In the genomic region with DNA sequence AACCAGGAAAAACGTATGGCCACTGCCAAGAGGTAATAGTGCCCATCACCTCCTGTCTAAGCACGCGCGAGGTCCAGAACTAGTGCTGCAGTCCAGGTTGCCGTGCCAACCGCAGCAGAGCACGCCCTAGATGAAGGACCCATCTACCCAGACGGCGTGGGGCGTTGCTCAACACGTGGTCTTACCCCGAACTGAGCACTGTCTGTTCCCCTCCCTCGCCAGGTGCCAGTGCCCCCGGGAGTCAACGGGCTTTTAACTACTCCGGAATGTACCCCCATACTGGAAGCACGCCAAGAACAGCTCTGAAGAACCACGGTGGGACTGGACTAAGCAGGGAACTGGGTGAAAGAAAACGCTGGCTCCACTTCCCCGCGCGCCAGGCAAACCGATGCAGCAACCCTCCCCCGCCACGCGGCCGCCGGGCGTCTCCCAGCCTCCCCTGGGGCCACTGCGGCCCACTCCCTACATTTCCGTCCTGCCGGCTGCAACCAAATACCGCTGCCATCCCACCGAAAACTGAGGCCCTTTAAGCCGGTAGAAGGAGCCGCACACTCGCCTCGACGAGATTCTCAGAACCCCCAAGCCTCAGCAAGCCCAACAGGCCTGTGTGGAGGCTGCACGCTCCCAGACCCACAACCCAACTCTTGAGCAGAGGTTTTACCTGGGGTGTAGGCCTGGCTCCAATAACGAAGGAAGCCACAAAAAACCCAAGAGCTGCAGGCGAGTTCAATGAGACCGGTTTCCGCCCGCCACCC, we compare ENCODE assay signal across 8 cellular contexts. TPM values are rescaled to one million over a fixed set of nuclear protein-coding genes. Genes with fewer than 3 reads are reported as not detected.
DNase-seq lines count a peak whose midpoint lies in the region; ATAC-seq, FAIRE-seq and TF ChIP-seq lines count a peak whose summit lies in the region.

A gene (minus strand): TSS at position 734 of the 755 bp plus-strand sequence. CDS start 812 bp downstream, outside the sequence.

- intact Hi-C loops in Panc1 (cut with micrococcal nuclease; ENCODE audit: unreplicated experiment), result no loop called here

- CTCF ChIA-PET in Panc1 (lab: Charles Lee), result interaction anchor here (0.6 to 1.1 kb wide), 3 partner anchors 7 to 198 kb away, joined by 3 to 8 read pairs (median 4); no protein-coding TSS in a partner anchor

- in situ Hi-C loops in Panc1 (cut with HindIII; ENCODE audit: low pct_unique_long_range_greater_than_20kb, low sequenced_read_pairs), result no loop called here

- POLR2A ChIA-PET in Panc1 (lab: Charles Lee), result interaction anchor here (0.6 to 0.7 kb wide), 3 partner anchors 70 to 917 kb away, joined by 7 to 16 read pairs (median 7); no protein-coding TSS in a partner anchor

- H3K9me3 Mint-ChIP-seq in nephron, result no peaks in the 10 kb centered on the region
- H3K9me3 Mint-ChIP-seq in stimulated activated naive CD8-positive, alpha-beta T cell treated with anti-CD3 and anti-CD28 coated beads, Interleukin-15, Interleukin-2, amounts not matched to agents 100 ng/mL and 50 ng/mL, for 24 hours, result no peaks in the 10 kb centered on the region

- no peak for FAIRE-seq in GM19239 (lab: Jason Lieb, UNC)

- peaks cover 58% of the 10 kb centered on the region for H3K36me3 Mint-ChIP-seq in nephron (ENCODE audit: low read depth)
- H3K36me3 Mint-ChIP-seq in stimulated activated naive CD8-positive, alpha-beta T cell treated with anti-CD3 and anti-CD28 coated beads, Interleukin-15, Interleukin-2, amounts not matched to agents 100 ng/mL and 50 ng/mL, for 24 hours (ENCODE audit: low read depth), result peaks cover 69% of the 10 kb centered on the region

- BruUV-seq in Panc1 (replicated peaks; lab: Mats Ljungman, UMichigan), result no TSS peak

- DNase-seq in Panc1 (ENCODE audit: low read depth, low spot score), result no peak
- peak; percentile 29 to 54 for DNase-seq in activated T-helper 1 cell treated with anti-CD3 and anti-CD28 coated beads, Interleukin-2, amount 50 U/mL, for 16 hours (ENCODE audit: low read depth in 1 of 2, low spot score in 1 of 2)
- DNase-seq in fibroblast of mammary gland (ENCODE audit: low read depth), result peak; percentile 58
- DNase-seq in GM19239 (ENCODE audit: insufficient read length, low spot score), result no peak

- no peaks in the 10 kb centered on the region for H3K27me3 Mint-ChIP-seq in nephron (ENCODE audit: low read depth)
- no peaks in the 10 kb centered on the region for H3K27me3 Mint-ChIP-seq in stimulated activated naive CD8-positive, alpha-beta T cell treated with anti-CD3 and anti-CD28 coated beads, Interleukin-15, Interleukin-2, amounts not matched to agents 100 ng/mL and 50 ng/mL, for 24 hours

- H3K4me3 Mint-ChIP-seq in nephron, result peak within 1 kb of the TSS; percentile 98 to 99 (median 99)
- peak within 1 kb of the TSS; percentile 90 for H3K4me3 Mint-ChIP-seq in stimulated activated naive CD8-positive, alpha-beta T cell treated with anti-CD3 and anti-CD28 coated beads, Interleukin-15, Interleukin-2, amounts not matched to agents 100 ng/mL and 50 ng/mL, for 24 hours

- H3K9me3 ChIP-seq in Panc1 (ENCODE audit: control insufficient read depth, insufficient read depth, low read depth, low read length), result no peaks in the 10 kb centered on the region

- H3K27ac ChIP-seq in Panc1 (ENCODE audit: low read length), result peak within 1 kb of the TSS; percentile 100

- TF ChIP-seq CTCF in Panc1 (IDR thresholded peaks at IDR 0.05), result no peak
- TF ChIP-seq CTCF in fibroblast of mammary gland (conservative IDR thresholded peaks at IDR 0.05; ENCODE audit: control insufficient read depth, insufficient read depth, low read depth, low read length), result no peak
- TF ChIP-seq CTCF in nephron (IDR thresholded peaks at IDR 0.05; ENCODE audit: unreplicated experiment in 3 of 3), result no peak

- peaks cover 35% of the 10 kb centered on the region for H3K4me1 ChIP-seq in Panc1 (ENCODE audit: control insufficient read depth, insufficient read depth, low read length)

- ATAC-seq in GM18502 (IDR thresholded peaks at IDR 0.05; ENCODE audit: poor library complexity, unreplicated experiment) (peak; percentile 9), HG03095 (IDR thresholded peaks at IDR 0.05; ENCODE audit: unreplicated experiment) (peak; percentile 0), Panc1 (peak; percentile 55)

- H3K36me3 ChIP-seq in Panc1 (ENCODE audit: control insufficient read depth, insufficient read depth, low read length), result peaks cover 54% of the 10 kb centered on the region

- peaks cover 73% of the 10 kb centered on the region for H3K4me1 Mint-ChIP-seq in nephron
- H3K4me1 Mint-ChIP-seq in stimulated activated naive CD8-positive, alpha-beta T cell treated with anti-CD3 and anti-CD28 coated beads, Interleukin-15, Interleukin-2, amounts not matched to agents 100 ng/mL and 50 ng/mL, for 24 hours (ENCODE audit: low read depth), result peaks cover 78% of the 10 kb centered on the region

- no peaks in the 10 kb centered on the region for H3K27me3 ChIP-seq in Panc1 (ENCODE audit: control insufficient read depth, insufficient read depth, low read length)

- H3K4me3 ChIP-seq in Panc1 (ENCODE audit: low read depth in 2 of 2, low read length in 2 of 2) (peak within 1 kb of the TSS; percentile 95 to 98), fibroblast of mammary gland (ENCODE audit: control insufficient read depth, low read depth, low read length) (peak within 1 kb of the TSS; percentile 100)

- H3K27ac Mint-ChIP-seq in nephron, result peak within 1 kb of the TSS; percentile 100
- H3K27ac Mint-ChIP-seq in stimulated activated naive CD8-positive, alpha-beta T cell treated with anti-CD3 and anti-CD28 coated beads, Interleukin-15, Interleukin-2, amounts not matched to agents 100 ng/mL and 50 ng/mL, for 24 hours, result peak within 1 kb of the TSS; percentile 96

RNA-seq across cellular contexts. Expression of the gene that starts here (rescaled TPM):
- 1,755 TPM for total RNA-seq in Panc1 (2021; ENCODE audit: unreplicated experiment)
- 990 TPM for polyA plus RNA-seq in Panc1 (2012; ENCODE audit: insufficient read length)

Comparison
In these comparisons a context has a peak if more than half of its experiments do, and no peak if none do; other contexts are left out.
1. ATAC-seq: peak in every context shown above with its lines; median percentile 55 in Panc1; 9 in GM18502; 0 in HG03095.
2. DNase-seq: peak in activated T-helper 1 cell treated with anti-CD3 and anti-CD28 coated beads, Interleukin-2, amount 50 U/mL, for 16 hours (2 of 2) and fibroblast of mammary gland (single experiment); none in Panc1 (single experiment) and GM19239 (single experiment).